Comparison of ENCODE assay signal across 9 cellular contexts in the genomic region with DNA sequence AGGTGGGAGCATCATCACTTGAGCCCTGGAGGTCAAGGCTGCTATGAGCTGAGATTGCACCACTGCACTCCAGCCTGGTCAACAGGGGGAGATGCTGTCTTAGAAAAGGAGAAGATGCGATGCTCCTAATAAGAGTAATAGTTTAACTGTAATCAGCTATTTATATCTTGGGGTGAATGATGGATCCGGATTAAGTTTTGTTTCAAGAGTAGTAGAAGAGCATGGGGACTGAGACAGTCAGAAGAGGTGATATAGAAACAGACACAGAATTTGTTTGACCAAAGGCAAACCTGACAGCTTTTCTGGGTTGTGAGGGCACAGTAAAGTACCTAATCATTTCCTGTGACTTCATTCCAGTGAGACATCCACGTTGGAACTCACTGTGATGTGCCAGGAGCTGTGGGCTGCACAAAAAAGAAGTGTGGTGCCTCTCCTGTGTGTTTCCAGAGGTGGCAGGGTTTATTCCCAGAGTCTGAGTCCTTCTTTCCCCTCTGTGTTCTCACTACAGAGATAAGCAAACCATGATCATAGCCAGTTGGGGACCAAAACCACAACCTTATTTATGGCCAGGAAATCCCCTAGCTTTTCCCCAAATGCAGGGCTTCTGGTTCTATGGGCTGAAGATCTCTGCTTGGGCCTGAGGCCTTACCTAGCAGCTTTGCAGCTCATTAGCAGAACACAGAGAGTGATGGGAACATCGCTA.
DNase-seq lines count a peak whose midpoint lies in the region; ATAC-seq, FAIRE-seq and TF ChIP-seq lines count a peak whose summit lies in the region.
"Had no signal": no experiment of that assay in that cellular context is flagged by ENCODE, and none has a peak within 500 bp of the region (broad histone marks: within the 10 kb centered on the region; RNA-seq: fewer than 3 reads in every experiment).

No MANE protein-coding gene starts in this region.

- H3K4me3 Mint-ChIP-seq in activated CD8-positive, alpha-beta T cell treated with anti-CD3 and anti-CD28 coated beads for 36 hours: no peak overlapping the region
- peak overlapping the region; percentile 14 to 15 for H3K4me3 Mint-ChIP-seq in stimulated activated naive B cell treated with anti-CD40 and anti-IgM and Interleukin-4, amounts not matched to agents 10 μg/mL and 1 μg/mL and 100 μg/mL, for 72 hours

- intact Hi-C loops in activated CD8-positive, alpha-beta T cell treated with anti-CD3 and anti-CD28 coated beads for 36 hours (cut with micrococcal nuclease): loop anchor here (2.0 to 10.0 kb wide), 2 partner anchors 122 to 182 kb away; no protein-coding TSS in a partner anchor
- intact Hi-C loops in tibial artery (cut with DNase I; ENCODE audit: low total_unique reads): no loop called here

- no peaks in the 10 kb centered on the region for H3K79me2 ChIP-seq in DND-41 (ENCODE audit: insufficient read depth, low read length)

- peaks cover 3% of the 10 kb centered on the region for H3K36me3 Mint-ChIP-seq in activated CD8-positive, alpha-beta T cell treated with anti-CD3 and anti-CD28 coated beads for 36 hours (ENCODE audit: low read depth)
- H3K36me3 Mint-ChIP-seq in stimulated activated naive B cell treated with anti-CD40 and anti-IgM and Interleukin-4, amounts not matched to agents 10 μg/mL and 1 μg/mL and 100 μg/mL, for 72 hours: peaks cover 20 to 29% of the 10 kb centered on the region in 2 donors

- peaks cover 2% of the 10 kb centered on the region for H3K4me1 ChIP-seq in DND-41 (ENCODE audit: insufficient read depth, low read length)
- no peaks in the 10 kb centered on the region for H3K4me1 ChIP-seq in tibial artery

- no peak overlapping the region for H3K27ac ChIP-seq in DND-41 (ENCODE audit: low read length)
- no peak overlapping the region for H3K27ac ChIP-seq in tibial artery

- H3K9me3 ChIP-seq in DND-41 (ENCODE audit: insufficient read depth, low read length, severe bottlenecking): no peaks in the 10 kb centered on the region
- no peaks in the 10 kb centered on the region for H3K9me3 ChIP-seq in tibial artery

- H3K4me3 ChIP-seq in DND-41 (ENCODE audit: low read depth in 1 of 2, low read length in 2 of 2) (no peak overlapping the region), tibial artery (no peak overlapping the region)

- no peaks in the 10 kb centered on the region for H3K27me3 Mint-ChIP-seq in activated CD8-positive, alpha-beta T cell treated with anti-CD3 and anti-CD28 coated beads for 36 hours
- no peaks in the 10 kb centered on the region for H3K27me3 Mint-ChIP-seq in stimulated activated naive B cell treated with anti-CD40 and anti-IgM and Interleukin-4, amounts not matched to agents 10 μg/mL and 1 μg/mL and 100 μg/mL, for 72 hours

- ATAC-seq in DND-41 (ENCODE audit: insufficient read depth, low read depth): peak; percentile 22; the same call in 1 of the 3 replicates
- ATAC-seq in HG03159 (IDR thresholded peaks at IDR 0.05; ENCODE audit: unreplicated experiment): peak; percentile 46
- ATAC-seq in activated CD8-positive, alpha-beta T cell treated with anti-CD3 and anti-CD28 coated beads for 36 hours: peak; percentile 58
- peak; percentile 77 to 79 for ATAC-seq in stimulated activated naive B cell treated with anti-CD40 and anti-IgM and Interleukin-4, amounts not matched to agents 10 μg/mL and 1 μg/mL and 100 μg/mL, for 72 hours (replicated peaks)

- POLR2A ChIA-PET in activated CD8-positive, alpha-beta T cell treated with anti-CD3 and anti-CD28 coated beads for 36 hours (lab: Charles Lee): interaction anchor here (0.6 to 1.4 kb wide), 4 partner anchors 113 to 304 kb away, joined by 3 read pairs; partner anchors contain the start of gene XRCC5

- CTCF ChIA-PET in activated CD8-positive, alpha-beta T cell treated with anti-CD3 and anti-CD28 coated beads for 36 hours (lab: Charles Lee): interaction anchor here (0.7 to 2.6 kb wide), 12 partner anchors 10 to 276 kb away, joined by 3 to 22 read pairs (median 4); partner anchors contain the start of gene RPL37A

- TF ChIP-seq CTCF in DND-41 (IDR thresholded peaks at IDR 0.05; ENCODE audit: borderline replicate concordance, extremely low read depth, low read length, poor library complexity, severe bottlenecking) (peak; percentile 31), tibial artery (IDR thresholded peaks at IDR 0.05) (no peak)
- TF ChIP-seq CTCF in activated CD8-positive, alpha-beta T cell treated with anti-CD3 and anti-CD28 coated beads for 36 hours (IDR thresholded peaks at IDR 0.05): no peak

- H4K20me1 ChIP-seq in DND-41 (ENCODE audit: insufficient read depth, low read length): no peaks in the 10 kb centered on the region

- H3K4me2 ChIP-seq in DND-41 (ENCODE audit: insufficient read depth, low read length): no peak overlapping the region

- H2AFZ ChIP-seq in DND-41 (ENCODE audit: low read depth, low read length): no peak overlapping the region

- DNase-seq in DND-41: no peak
- DNase-seq in GM19239 (ENCODE audit: insufficient read length, low spot score): no peak
- DNase-seq in activated CD8-positive, alpha-beta T cell treated with anti-CD3 and anti-CD28 coated beads for 36 hours: peak; percentile 29
- peak; percentile 12 for DNase-seq in stimulated activated naive B cell treated with anti-CD40 and anti-IgM and Interleukin-4, amounts not matched to agents 10 μg/mL and 1 μg/mL and 100 μg/mL, for 72 hours
- DNase-seq in tibial artery: no peak
- DNase-seq in COR-L47 (lab: John Stamatoyannopoulos, UW): no peak
- no peak for DNase-seq in putamen (ENCODE audit: low spot score)

- no peaks in the 10 kb centered on the region for H3K36me3 ChIP-seq in DND-41 (ENCODE audit: insufficient read depth, low read length)
- H3K36me3 ChIP-seq in tibial artery: no peaks in the 10 kb centered on the region

- FAIRE-seq in GM19239 (lab: Jason Lieb, UNC): peak; percentile 72
- FAIRE-seq: TTC549 had no signal

- no peak overlapping the region for H3K9ac ChIP-seq in DND-41 (ENCODE audit: low read depth, low read length)

- H3K27me3 ChIP-seq in DND-41 (ENCODE audit: insufficient read depth, low read length, poor library complexity): no peaks in the 10 kb centered on the region
- no peaks in the 10 kb centered on the region for H3K27me3 ChIP-seq in tibial artery

- peaks cover 34% of the 10 kb centered on the region for H3K4me1 Mint-ChIP-seq in activated CD8-positive, alpha-beta T cell treated with anti-CD3 and anti-CD28 coated beads for 36 hours (ENCODE audit: low read depth)
- H3K4me1 Mint-ChIP-seq in stimulated activated naive B cell treated with anti-CD40 and anti-IgM and Interleukin-4, amounts not matched to agents 10 μg/mL and 1 μg/mL and 100 μg/mL, for 72 hours: peaks cover 22 to 24% of the 10 kb centered on the region in 2 donors

- peak overlapping the region; percentile 36 for H3K27ac Mint-ChIP-seq in activated CD8-positive, alpha-beta T cell treated with anti-CD3 and anti-CD28 coated beads for 36 hours
- peak overlapping the region; percentile 88 for H3K27ac Mint-ChIP-seq in stimulated activated naive B cell treated with anti-CD40 and anti-IgM and Interleukin-4, amounts not matched to agents 10 μg/mL and 1 μg/mL and 100 μg/mL, for 72 hours

- no peaks in the 10 kb centered on the region for H3K9me3 Mint-ChIP-seq in activated CD8-positive, alpha-beta T cell treated with anti-CD3 and anti-CD28 coated beads for 36 hours
- no peaks in the 10 kb centered on the region for H3K9me3 Mint-ChIP-seq in stimulated activated naive B cell treated with anti-CD40 and anti-IgM and Interleukin-4, amounts not matched to agents 10 μg/mL and 1 μg/mL and 100 μg/mL, for 72 hours

Comparison
In these comparisons a context has a peak if more than half of its experiments do, and no peak if none do; other contexts are left out.
1. ATAC-seq: peak in every context shown above with its lines; median percentile 78 in stimulated activated naive B cell treated with anti-CD40 and anti-IgM and Interleukin-4, amounts not matched to agents 10 μg/mL and 1 μg/mL and 100 μg/mL, for 72 hours; 58 in activated CD8-positive, alpha-beta T cell treated with anti-CD3 and anti-CD28 coated beads for 36 hours; 46 in HG03159; 22 in DND-41.
2. DNase-seq: peak in activated CD8-positive, alpha-beta T cell treated with anti-CD3 and anti-CD28 coated beads for 36 hours (single experiment) and stimulated activated naive B cell treated with anti-CD40 and anti-IgM and Interleukin-4, amounts not matched to agents 10 μg/mL and 1 μg/mL and 100 μg/mL, for 72 hours (single experiment); none in DND-41 (single experiment), GM19239 (single experiment), tibial artery (0 of 2), COR-L47 (single experiment) and putamen (single experiment).